1 cellular context compared by ENCODE assay signal in the genomic region with DNA sequence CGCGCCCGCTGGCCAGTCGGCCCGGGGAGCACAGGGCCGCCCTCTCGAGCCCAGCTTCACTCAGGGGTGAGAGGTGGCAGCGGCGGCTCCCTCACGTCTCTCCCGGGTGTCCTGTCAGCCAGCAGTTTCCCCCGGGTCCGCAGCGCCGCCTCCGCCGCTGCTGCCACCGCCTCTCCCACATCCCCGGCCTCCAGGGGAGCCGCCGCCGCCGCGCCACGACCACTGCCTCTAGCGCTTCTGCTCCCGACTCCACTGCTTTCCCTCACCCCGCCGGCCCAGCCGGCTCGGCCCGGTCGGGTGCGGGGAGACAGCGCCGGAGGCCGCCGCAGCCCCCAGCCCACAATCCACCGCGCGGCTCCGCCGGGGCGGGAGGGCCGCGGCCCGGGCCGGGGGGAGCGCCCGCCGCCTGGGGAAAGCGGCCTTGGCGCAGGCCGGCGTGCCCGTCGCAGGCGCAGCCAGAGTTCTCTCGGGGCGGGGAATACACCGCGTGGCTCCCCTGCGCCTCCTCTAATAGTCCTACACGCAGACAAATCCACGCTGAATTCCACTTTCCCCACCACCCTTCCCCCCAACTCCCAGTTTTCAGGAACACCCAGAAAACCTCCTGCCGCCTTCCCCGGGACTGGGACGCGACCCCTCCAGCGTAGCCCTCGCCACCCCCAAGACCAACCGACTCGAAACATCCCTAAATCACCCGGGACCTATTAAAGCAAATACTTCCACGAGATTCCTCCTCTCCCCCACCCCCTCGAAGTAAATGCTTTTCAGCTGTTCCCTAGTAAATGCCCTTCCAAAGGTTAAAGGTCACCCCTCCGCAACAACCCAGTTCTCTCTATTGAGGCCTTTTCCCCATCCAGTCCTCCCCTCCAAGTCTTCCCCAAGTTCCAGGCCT.
A peak's percentile ranks its signal among the peaks of the same experiment; 100 is the strongest.
TF ChIP-seq lines count a peak whose summit lies in the region.

A gene with protein sequence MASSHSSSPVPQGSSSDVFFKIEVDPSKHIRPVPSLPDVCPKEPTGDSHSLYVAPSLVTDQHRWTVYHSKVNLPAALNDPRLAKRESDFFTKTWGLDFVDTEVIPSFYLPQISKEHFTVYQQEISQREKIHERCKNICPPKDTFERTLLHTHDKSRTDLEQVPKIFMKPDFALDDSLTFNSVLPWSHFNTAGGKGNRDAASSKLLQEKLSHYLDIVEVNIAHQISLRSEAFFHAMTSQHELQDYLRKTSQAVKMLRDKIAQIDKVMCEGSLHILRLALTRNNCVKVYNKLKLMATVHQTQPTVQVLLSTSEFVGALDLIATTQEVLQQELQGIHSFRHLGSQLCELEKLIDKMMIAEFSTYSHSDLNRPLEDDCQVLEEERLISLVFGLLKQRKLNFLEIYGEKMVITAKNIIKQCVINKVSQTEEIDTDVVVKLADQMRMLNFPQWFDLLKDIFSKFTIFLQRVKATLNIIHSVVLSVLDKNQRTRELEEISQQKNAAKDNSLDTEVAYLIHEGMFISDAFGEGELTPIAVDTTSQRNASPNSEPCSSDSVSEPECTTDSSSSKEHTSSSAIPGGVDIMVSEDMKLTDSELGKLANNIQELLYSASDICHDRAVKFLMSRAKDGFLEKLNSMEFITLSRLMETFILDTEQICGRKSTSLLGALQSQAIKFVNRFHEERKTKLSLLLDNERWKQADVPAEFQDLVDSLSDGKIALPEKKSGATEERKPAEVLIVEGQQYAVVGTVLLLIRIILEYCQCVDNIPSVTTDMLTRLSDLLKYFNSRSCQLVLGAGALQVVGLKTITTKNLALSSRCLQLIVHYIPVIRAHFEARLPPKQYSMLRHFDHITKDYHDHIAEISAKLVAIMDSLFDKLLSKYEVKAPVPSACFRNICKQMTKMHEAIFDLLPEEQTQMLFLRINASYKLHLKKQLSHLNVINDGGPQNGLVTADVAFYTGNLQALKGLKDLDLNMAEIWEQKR (minus strand): TSS at position 346 of the 892 bp plus-strand sequence. CDS start 35,429 bp downstream, outside the sequence.

TF ChIP-seq in HepG2, 621 proteins besides CTCF, POLR2A, EP300 and RAD21 (continued from another document and continues in another):
- TF ChIP-seq, protein P1, sequence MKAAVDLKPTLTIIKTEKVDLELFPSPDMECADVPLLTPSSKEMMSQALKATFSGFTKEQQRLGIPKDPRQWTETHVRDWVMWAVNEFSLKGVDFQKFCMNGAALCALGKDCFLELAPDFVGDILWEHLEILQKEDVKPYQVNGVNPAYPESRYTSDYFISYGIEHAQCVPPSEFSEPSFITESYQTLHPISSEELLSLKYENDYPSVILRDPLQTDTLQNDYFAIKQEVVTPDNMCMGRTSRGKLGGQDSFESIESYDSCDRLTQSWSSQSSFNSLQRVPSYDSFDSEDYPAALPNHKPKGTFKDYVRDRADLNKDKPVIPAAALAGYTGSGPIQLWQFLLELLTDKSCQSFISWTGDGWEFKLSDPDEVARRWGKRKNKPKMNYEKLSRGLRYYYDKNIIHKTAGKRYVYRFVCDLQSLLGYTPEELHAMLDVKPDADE (CRISPR knock-in tag; IDR thresholded peaks at IDR 0.05) = peak; percentile 39; the same call in 1 of the 2 replicates
- no peak for TF ChIP-seq ZNF24 (IDR thresholded peaks at IDR 0.05)
- TF ChIP-seq, protein P2, sequence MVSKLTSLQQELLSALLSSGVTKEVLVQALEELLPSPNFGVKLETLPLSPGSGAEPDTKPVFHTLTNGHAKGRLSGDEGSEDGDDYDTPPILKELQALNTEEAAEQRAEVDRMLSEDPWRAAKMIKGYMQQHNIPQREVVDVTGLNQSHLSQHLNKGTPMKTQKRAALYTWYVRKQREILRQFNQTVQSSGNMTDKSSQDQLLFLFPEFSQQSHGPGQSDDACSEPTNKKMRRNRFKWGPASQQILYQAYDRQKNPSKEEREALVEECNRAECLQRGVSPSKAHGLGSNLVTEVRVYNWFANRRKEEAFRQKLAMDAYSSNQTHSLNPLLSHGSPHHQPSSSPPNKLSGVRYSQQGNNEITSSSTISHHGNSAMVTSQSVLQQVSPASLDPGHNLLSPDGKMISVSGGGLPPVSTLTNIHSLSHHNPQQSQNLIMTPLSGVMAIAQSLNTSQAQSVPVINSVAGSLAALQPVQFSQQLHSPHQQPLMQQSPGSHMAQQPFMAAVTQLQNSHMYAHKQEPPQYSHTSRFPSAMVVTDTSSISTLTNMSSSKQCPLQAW (CRISPR knock-in tag; IDR thresholded peaks at IDR 0.05) = no peak
- TF ChIP-seq ZNF180 (CRISPR knock-in tag; IDR thresholded peaks at IDR 0.05; ENCODE audit: borderline replicate concordance, low read depth) = no peak
- TF ChIP-seq ZNF788 (CRISPR knock-in tag; IDR thresholded peaks at IDR 0.05; ENCODE audit: borderline replicate concordance) = no peak
- TF ChIP-seq ATF7-NPFF (CRISPR knock-in tag; IDR thresholded peaks at IDR 0.05; ENCODE audit: low read depth) = no peak; the same call in 1 of the 2 replicates
- TF ChIP-seq HCFC1 (IDR thresholded peaks at IDR 0.05; ENCODE audit: low read depth, low read length) = no peak
- peak; percentile 91 for TF ChIP-seq ZMAT3 (CRISPR knock-in tag; conservative IDR thresholded peaks at IDR 0.05)
- TF ChIP-seq, protein P3, sequence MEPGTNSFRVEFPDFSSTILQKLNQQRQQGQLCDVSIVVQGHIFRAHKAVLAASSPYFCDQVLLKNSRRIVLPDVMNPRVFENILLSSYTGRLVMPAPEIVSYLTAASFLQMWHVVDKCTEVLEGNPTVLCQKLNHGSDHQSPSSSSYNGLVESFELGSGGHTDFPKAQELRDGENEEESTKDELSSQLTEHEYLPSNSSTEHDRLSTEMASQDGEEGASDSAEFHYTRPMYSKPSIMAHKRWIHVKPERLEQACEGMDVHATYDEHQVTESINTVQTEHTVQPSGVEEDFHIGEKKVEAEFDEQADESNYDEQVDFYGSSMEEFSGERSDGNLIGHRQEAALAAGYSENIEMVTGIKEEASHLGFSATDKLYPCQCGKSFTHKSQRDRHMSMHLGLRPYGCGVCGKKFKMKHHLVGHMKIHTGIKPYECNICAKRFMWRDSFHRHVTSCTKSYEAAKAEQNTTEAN (CRISPR knock-in tag; conservative IDR thresholded peaks at IDR 0.05) = peak; percentile 49
- no peak for TF ChIP-seq NFIB (CRISPR knock-in tag; IDR thresholded peaks at IDR 0.05; ENCODE audit: borderline replicate concordance)
- TF ChIP-seq, protein P4, sequence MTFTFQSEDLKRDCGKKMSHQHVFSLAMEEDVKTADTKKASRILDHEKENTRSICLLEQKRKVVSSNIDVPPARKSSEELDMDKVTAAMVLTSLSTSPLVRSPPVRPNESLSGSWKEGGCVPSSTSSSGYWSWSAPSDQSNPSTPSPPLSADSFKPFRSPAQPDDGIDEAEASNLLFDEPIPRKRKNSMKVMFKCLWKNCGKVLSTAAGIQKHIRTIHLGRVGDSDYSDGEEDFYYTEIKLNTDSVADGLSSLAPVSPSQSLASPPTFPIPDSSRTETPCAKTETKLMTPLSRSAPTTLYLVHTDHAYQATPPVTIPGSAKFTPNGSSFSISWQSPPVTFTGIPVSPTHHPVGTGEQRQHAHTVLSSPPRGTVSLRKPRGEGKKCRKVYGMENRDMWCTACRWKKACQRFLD (CRISPR knock-in tag; IDR thresholded peaks at IDR 0.05; ENCODE audit: borderline replicate concordance) = peak; percentile 78; the same call in 1 of the 2 replicates
- TF ChIP-seq ZNF446 (CRISPR knock-in tag; IDR thresholded peaks at IDR 0.05) = peak; percentile 88; the same call in 1 of the 2 replicates
- no peak for TF ChIP-seq ZNF326 (CRISPR knock-in tag; IDR thresholded peaks at IDR 0.05; ENCODE audit: borderline replicate concordance)
- TF ChIP-seq ZNF816 (CRISPR knock-in tag; IDR thresholded peaks at IDR 0.05; ENCODE audit: borderline replicate concordance) = peak; percentile 98
- no peak for TF ChIP-seq RNF2 (conservative IDR thresholded peaks at IDR 0.05; ENCODE audit: low read depth)
- TF ChIP-seq ZBTB7B (CRISPR knock-in tag; IDR thresholded peaks at IDR 0.05) = 0 out of 2 replicates have a peak, but pooled peaks have one; percentile 60
- TF ChIP-seq, protein P5, sequence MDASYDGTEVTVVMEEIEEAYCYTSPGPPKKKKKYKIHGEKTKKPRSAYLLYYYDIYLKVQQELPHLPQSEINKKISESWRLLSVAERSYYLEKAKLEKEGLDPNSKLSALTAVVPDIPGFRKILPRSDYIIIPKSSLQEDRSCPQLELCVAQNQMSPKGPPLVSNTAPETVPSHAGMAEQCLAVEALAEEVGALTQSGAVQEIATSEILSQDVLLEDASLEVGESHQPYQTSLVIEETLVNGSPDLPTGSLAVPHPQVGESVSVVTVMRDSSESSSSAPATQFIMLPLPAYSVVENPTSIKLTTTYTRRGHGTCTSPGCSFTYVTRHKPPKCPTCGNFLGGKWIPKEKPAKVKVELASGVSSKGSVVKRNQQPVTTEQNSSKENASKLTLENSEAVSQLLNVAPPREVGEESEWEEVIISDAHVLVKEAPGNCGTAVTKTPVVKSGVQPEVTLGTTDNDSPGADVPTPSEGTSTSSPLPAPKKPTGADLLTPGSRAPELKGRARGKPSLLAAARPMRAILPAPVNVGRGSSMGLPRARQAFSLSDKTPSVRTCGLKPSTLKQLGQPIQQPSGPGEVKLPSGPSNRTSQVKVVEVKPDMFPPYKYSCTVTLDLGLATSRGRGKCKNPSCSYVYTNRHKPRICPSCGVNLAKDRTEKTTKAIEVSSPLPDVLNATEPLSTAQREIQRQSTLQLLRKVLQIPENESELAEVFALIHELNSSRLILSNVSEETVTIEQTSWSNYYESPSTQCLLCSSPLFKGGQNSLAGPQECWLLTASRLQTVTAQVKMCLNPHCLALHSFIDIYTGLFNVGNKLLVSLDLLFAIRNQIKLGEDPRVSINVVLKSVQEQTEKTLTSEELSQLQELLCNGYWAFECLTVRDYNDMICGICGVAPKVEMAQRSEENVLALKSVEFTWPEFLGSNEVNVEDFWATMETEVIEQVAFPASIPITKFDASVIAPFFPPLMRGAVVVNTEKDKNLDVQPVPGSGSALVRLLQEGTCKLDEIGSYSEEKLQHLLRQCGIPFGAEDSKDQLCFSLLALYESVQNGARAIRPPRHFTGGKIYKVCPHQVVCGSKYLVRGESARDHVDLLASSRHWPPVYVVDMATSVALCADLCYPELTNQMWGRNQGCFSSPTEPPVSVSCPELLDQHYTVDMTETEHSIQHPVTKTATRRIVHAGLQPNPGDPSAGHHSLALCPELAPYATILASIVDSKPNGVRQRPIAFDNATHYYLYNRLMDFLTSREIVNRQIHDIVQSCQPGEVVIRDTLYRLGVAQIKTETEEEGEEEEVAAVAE (CRISPR knock-in tag; IDR thresholded peaks at IDR 0.05; ENCODE audit: borderline replicate concordance) = no peak; the same call in 1 of the 2 replicates
- TF ChIP-seq RARG (CRISPR knock-in tag; IDR thresholded peaks at IDR 0.05; ENCODE audit: low read depth) = no peak; the same call in 1 of the 2 replicates
- TF ChIP-seq, protein P6, sequence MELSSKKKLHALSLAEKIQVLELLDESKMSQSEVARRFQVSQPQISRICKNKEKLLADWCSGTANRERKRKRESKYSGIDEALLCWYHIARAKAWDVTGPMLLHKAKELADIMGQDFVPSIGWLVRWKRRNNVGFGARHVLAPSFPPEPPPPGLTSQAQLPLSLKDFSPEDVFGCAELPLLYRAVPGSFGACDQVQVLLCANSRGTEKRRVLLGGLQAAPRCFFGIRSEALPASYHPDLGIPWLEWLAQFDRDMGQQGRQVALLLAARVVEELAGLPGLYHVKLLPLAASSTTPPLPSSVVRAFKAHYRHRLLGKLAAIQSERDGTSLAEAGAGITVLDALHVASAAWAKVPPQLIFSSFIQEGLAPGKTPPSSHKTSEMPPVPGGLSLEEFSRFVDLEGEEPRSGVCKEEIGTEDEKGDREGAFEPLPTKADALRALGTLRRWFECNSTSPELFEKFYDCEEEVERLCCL (CRISPR knock-in tag; IDR thresholded peaks at IDR 0.05; ENCODE audit: borderline replicate concordance) = 0 out of 2 replicates have a peak, but pooled peaks have one; percentile 31
- TF ChIP-seq ZNF556 (CRISPR knock-in tag; IDR thresholded peaks at IDR 0.05; ENCODE audit: borderline replicate concordance) = peak; percentile 83
- no peak for TF ChIP-seq SIN3B (IDR thresholded peaks at IDR 0.05; ENCODE audit: low read length)
- 0 out of 2 replicates have a peak, but pooled peaks have one; percentile 69 for TF ChIP-seq ZNF468 (CRISPR knock-in tag; IDR thresholded peaks at IDR 0.05)
- no peak for TF ChIP-seq RBAK (CRISPR knock-in tag; IDR thresholded peaks at IDR 0.05)
- TF ChIP-seq, protein P7, sequence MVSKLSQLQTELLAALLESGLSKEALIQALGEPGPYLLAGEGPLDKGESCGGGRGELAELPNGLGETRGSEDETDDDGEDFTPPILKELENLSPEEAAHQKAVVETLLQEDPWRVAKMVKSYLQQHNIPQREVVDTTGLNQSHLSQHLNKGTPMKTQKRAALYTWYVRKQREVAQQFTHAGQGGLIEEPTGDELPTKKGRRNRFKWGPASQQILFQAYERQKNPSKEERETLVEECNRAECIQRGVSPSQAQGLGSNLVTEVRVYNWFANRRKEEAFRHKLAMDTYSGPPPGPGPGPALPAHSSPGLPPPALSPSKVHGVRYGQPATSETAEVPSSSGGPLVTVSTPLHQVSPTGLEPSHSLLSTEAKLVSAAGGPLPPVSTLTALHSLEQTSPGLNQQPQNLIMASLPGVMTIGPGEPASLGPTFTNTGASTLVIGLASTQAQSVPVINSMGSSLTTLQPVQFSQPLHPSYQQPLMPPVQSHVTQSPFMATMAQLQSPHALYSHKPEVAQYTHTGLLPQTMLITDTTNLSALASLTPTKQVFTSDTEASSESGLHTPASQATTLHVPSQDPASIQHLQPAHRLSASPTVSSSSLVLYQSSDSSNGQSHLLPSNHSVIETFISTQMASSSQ (IDR thresholded peaks at IDR 0.05; ENCODE audit: low read depth) = no peak
- TF ChIP-seq, protein P7 (CRISPR knock-in tag; IDR thresholded peaks at IDR 0.05; ENCODE audit: borderline replicate concordance) = peak; percentile 67; the same call in 1 of the 2 replicates
- TF ChIP-seq, protein P8, sequence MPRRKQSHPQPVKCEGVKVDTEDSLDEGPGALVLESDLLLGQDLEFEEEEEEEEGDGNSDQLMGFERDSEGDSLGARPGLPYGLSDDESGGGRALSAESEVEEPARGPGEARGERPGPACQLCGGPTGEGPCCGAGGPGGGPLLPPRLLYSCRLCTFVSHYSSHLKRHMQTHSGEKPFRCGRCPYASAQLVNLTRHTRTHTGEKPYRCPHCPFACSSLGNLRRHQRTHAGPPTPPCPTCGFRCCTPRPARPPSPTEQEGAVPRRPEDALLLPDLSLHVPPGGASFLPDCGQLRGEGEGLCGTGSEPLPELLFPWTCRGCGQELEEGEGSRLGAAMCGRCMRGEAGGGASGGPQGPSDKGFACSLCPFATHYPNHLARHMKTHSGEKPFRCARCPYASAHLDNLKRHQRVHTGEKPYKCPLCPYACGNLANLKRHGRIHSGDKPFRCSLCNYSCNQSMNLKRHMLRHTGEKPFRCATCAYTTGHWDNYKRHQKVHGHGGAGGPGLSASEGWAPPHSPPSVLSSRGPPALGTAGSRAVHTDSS (CRISPR knock-in tag; conservative IDR thresholded peaks at IDR 0.05) = no peak
- peak; percentile 70; the same call in 1 of the 2 replicates for TF ChIP-seq ZNF510 (CRISPR knock-in tag; IDR thresholded peaks at IDR 0.05; ENCODE audit: low read depth)
- 0 out of 2 replicates have a peak, but pooled peaks have one; percentile 34 for TF ChIP-seq ZNF232 (CRISPR knock-in tag; IDR thresholded peaks at IDR 0.05; ENCODE audit: borderline replicate concordance)
- 0 out of 2 replicates have a peak, but pooled peaks have one; percentile 1 for TF ChIP-seq SUZ12 (IDR thresholded peaks at IDR 0.05; ENCODE audit: low read depth, low read length)
